ENCODE assay signal across 8 cellular contexts in genomic region chr10:72355214-72355555, GRCh38. TPM values are rescaled to one million over a fixed set of nuclear protein-coding genes. Genes with fewer than 3 reads are reported as not detected.
DNase-seq lines count a peak whose midpoint lies in the region; ATAC-seq and TF ChIP-seq lines count a peak whose summit lies in the region.

No MANE protein-coding gene starts in this region.

- peak overlapping the region; percentile 99 for H3K4me3 ChIP-seq in CD8-positive, alpha-beta memory T cell (ENCODE audit: low read length)
- H3K4me3 ChIP-seq in MM.1S (ENCODE audit: low read length) = peak overlapping the region; percentile 95
- H3K4me3 ChIP-seq in endodermal cell (ENCODE audit: low read length) = peak overlapping the region; percentile 94
- peak overlapping the region; percentile 96 for H3K4me3 ChIP-seq in ovary

- TF ChIP-seq POLR2A in ovary (IDR thresholded peaks at IDR 0.05) = no peak

- intact Hi-C loops in ovary (cut with DNase I) = no loop called here

- no peaks in the 10 kb centered on the region for H3K9me3 ChIP-seq in CD8-positive, alpha-beta memory T cell (ENCODE audit: low read length)
- no peaks in the 10 kb centered on the region for H3K9me3 ChIP-seq in MM.1S (replicated peaks; ENCODE audit: insufficient read depth, low read length)
- H3K9me3 ChIP-seq in endodermal cell (ENCODE audit: control insufficient read depth, low read length) = no peaks in the 10 kb centered on the region
- no peaks in the 10 kb centered on the region for H3K9me3 ChIP-seq in ovary

- peaks cover 4% of the 10 kb centered on the region for H3K36me3 ChIP-seq in CD8-positive, alpha-beta memory T cell (ENCODE audit: insufficient read depth, low read length)
- H3K36me3 ChIP-seq in MM.1S (replicated peaks; ENCODE audit: insufficient read depth, low read length) (no peaks in the 10 kb centered on the region; the same call in 1 of the 2 replicates), endodermal cell (ENCODE audit: control insufficient read depth, insufficient read depth, low read length) (peaks cover 9% of the 10 kb centered on the region), ovary (no peaks in the 10 kb centered on the region)

- WGBS in endodermal cell (ENCODE audit: insufficient coverage in 1 of 2, insufficient read length in 1 of 2), 2 experiments = 54 to 64% methylated on average over 2 to 7 of the region's 7 CpGs
- WGBS in ovary, 3 donors = 19 to 28% (median 22%) methylated on average over 7 of the region's 7 CpGs

- no peaks in the 10 kb centered on the region for H3F3A ChIP-seq in MM.1S (ENCODE audit: insufficient read depth, low read length)

- H3K4me1 ChIP-seq in CD8-positive, alpha-beta memory T cell (ENCODE audit: insufficient read depth, low read length) = peaks cover 21% of the 10 kb centered on the region
- H3K4me1 ChIP-seq in MM.1S (ENCODE audit: low read length) = peaks cover 6% of the 10 kb centered on the region
- peaks cover 20% of the 10 kb centered on the region for H3K4me1 ChIP-seq in endodermal cell (ENCODE audit: control insufficient read depth, insufficient read depth, low read length)
- H3K4me1 ChIP-seq in ovary (ENCODE audit: insufficient read depth) = peaks cover 6% of the 10 kb centered on the region

- peak overlapping the region; percentile 91 to 100 (median 99) for H3K4me3 Mint-ChIP-seq in CD8-positive, alpha-beta memory T cell
- H3K4me3 Mint-ChIP-seq in endodermal cell = peak overlapping the region; percentile 92

- no peaks in the 10 kb centered on the region for H3K27me3 ChIP-seq in CD8-positive, alpha-beta memory T cell (ENCODE audit: insufficient read depth, low read length, poor library complexity, severe bottlenecking)
- H3K27me3 ChIP-seq in MM.1S (replicated peaks; ENCODE audit: insufficient read depth, low read length) (no peaks in the 10 kb centered on the region), endodermal cell (ENCODE audit: control insufficient read depth, insufficient read depth, low read length, poor library complexity, severe bottlenecking) (no peaks in the 10 kb centered on the region), ovary (no peaks in the 10 kb centered on the region)

- no peak for DNase-seq in CD8-positive, alpha-beta memory T cell
- DNase-seq in MM.1S (no peak), endodermal cell (no peak), ovary (no peak), CD1c-positive myeloid dendritic cell (ENCODE audit: extremely low spot score) (no peak), NCI-H82 (lab: John Stamatoyannopoulos, UW) (no peak), H4 (ENCODE audit: low spot score) (no peak)

- H3K9me3 Mint-ChIP-seq in CD8-positive, alpha-beta memory T cell = no peaks in the 10 kb centered on the region
- H3K9me3 Mint-ChIP-seq in endodermal cell = peaks cover 2% of the 10 kb centered on the region

- H3K79me2 ChIP-seq in MM.1S (ENCODE audit: low read length) = peaks cover 41% of the 10 kb centered on the region

- peak overlapping the region; percentile 83 for H2AFZ ChIP-seq in MM.1S (ENCODE audit: low read length)

- peak overlapping the region in 7 of 8 donors; percentile 76 to 99 (median 97) for H3K27ac Mint-ChIP-seq in CD8-positive, alpha-beta memory T cell
- peak overlapping the region; percentile 84 for H3K27ac Mint-ChIP-seq in endodermal cell

- H3K36me3 Mint-ChIP-seq in CD8-positive, alpha-beta memory T cell = peaks cover 0 to 32% (median 1%) of the 10 kb centered on the region in 3 donors
- H3K36me3 Mint-ChIP-seq in endodermal cell (ENCODE audit: low read depth) = peaks cover 12% of the 10 kb centered on the region

- peaks cover 38 to 53% (median 43%) of the 10 kb centered on the region in 3 donors for H3K4me1 Mint-ChIP-seq in CD8-positive, alpha-beta memory T cell
- H3K4me1 Mint-ChIP-seq in endodermal cell = peaks cover 33% of the 10 kb centered on the region

- POLR2A ChIA-PET in CD8-positive, alpha-beta memory T cell (lab: Charles Lee) = interaction anchor here (0.5 to 1.4 kb wide), 4 partner anchors 23 to 518 kb away, joined by 3 to 6 read pairs (median 3); partner anchors contain the start of gene MCU

- H3K27me3 Mint-ChIP-seq in CD8-positive, alpha-beta memory T cell = no peaks in the 10 kb centered on the region
- H3K27me3 Mint-ChIP-seq in endodermal cell (ENCODE audit: insufficient read depth) = no peaks in the 10 kb centered on the region

- ATAC-seq in HG02678 (IDR thresholded peaks at IDR 0.05; ENCODE audit: unreplicated experiment) = no peak

- CTCF ChIA-PET in CD8-positive, alpha-beta memory T cell (lab: Charles Lee) = interaction anchor here (0.7 to 3.5 kb wide), 6 partner anchors 9 to 479 kb away, joined by 3 to 23 read pairs (median 3); no protein-coding TSS in a partner anchor

- TF ChIP-seq CTCF in MM.1S (IDR thresholded peaks at IDR 0.05; ENCODE audit: low read length) = no peak
- TF ChIP-seq CTCF in endodermal cell (conservative IDR thresholded peaks at IDR 0.05) = no peak
- no peak for TF ChIP-seq CTCF in ovary (IDR thresholded peaks at IDR 0.05)

- TF ChIP-seq EP300 in ovary (IDR thresholded peaks at IDR 0.05) = no peak

- H3K9me2 ChIP-seq in MM.1S (replicated peaks; ENCODE audit: insufficient read depth, low read length) = no peaks in the 10 kb centered on the region

- no peaks in the 10 kb centered on the region for H4K20me1 ChIP-seq in MM.1S (ENCODE audit: insufficient read depth, low read length)

- peak overlapping the region; percentile 98 for H3K27ac ChIP-seq in CD8-positive, alpha-beta memory T cell (ENCODE audit: low read depth, low read length)
- H3K27ac ChIP-seq in MM.1S (ENCODE audit: low read length) (peak overlapping the region; percentile 90; the same call in 1 of the 2 replicates), endodermal cell (ENCODE audit: low read depth, low read length) (peak overlapping the region; percentile 31), ovary (peak overlapping the region; percentile 89)

- peak overlapping the region; percentile 72 for H3K4me2 ChIP-seq in MM.1S (ENCODE audit: low read depth, low read length)

- H3K9ac ChIP-seq in MM.1S (ENCODE audit: low read length) = peak overlapping the region; percentile 97; the same call in 1 of the 2 replicates
- H3K9ac ChIP-seq in endodermal cell (ENCODE audit: extremely low read depth, low read length, poor library complexity, severe bottlenecking) = peak overlapping the region; percentile 97

RNA-seq across cellular contexts. Expression of gene DNAJB12, which starts 0.5 kb away (rescaled TPM):
- 10 to 100 TPM; 29.4 to 30.4 TPM for total RNA-seq in CD8-positive, alpha-beta memory T cell
- polyA plus RNA-seq in CD8-positive, alpha-beta memory T cell = 28.0 TPM
- total RNA-seq in endodermal cell (10 to 100 TPM; 22.6 to 27.5 TPM), ovary (10 to 100 TPM; 27.6 to 46.4 (median 33.1) TPM)
- polyA plus RNA-seq in endodermal cell (2013, experiment 1 of 2) = 18.3 TPM
- polyA plus RNA-seq in endodermal cell (2013, experiment 2 of 2) = 17.5 TPM
- 10 to 100 TPM; 27.5 to 32.0 TPM for polyA plus RNA-seq in ovary
- 18.1 and 22.1 TPM in 2 replicates for total RNA-seq in H4 (2014; rRNA removed; shearing (Covaris generic))

Comparison
In these comparisons a context has a peak if more than half of its experiments do, and no peak if none do; other contexts are left out.
1. H3K27ac ChIP-seq: peak in every context shown above with its lines; median percentile 98 in CD8-positive, alpha-beta memory T cell; 90 in MM.1S; 89 in ovary; 31 in endodermal cell.